ENCODE assay signal across 8 cellular contexts in the genomic region with DNA sequence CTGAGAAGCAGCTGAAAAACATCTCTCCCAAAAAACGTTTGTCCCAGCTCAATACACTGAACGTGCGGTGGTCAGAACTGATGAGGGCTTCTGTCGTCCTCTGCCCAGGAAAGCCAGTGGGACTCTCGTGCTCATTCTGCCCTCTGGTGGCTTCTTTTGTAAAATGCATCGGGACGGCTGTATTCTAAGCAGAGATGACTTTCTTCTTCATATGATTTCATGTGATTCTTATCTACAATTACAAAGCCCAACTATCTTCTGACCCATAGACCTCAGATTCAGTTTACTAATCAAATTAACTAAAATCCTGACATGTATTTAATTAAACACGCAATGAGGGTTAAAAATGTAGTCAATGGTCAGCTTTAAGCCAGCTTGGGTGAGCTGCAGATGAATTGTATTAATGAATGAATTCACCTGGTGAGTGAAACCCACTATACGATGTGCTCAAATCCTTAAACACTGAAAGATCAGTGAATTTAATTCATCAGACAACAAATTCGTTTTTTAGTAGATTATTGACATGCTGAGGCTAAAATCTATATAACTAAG.
DNase-seq lines count a peak whose midpoint lies in the region; ATAC-seq and TF ChIP-seq lines count a peak whose summit lies in the region.

No MANE protein-coding gene starts in this region.

- peaks cover 9% of the 10 kb centered on the region; the same call in 1 of the 2 replicates for H3K27me3 ChIP-seq in SJCRH30
- peaks cover 51% of the 10 kb centered on the region for H3K27me3 ChIP-seq in gastroesophageal sphincter
- H3K27me3 ChIP-seq in aorta (ENCODE audit: control insufficient read depth in 1 of 2, insufficient read depth in 2 of 2, low read length in 1 of 2) = peaks cover 0 to 4% of the 10 kb centered on the region in 2 donors

- H3K36me3 ChIP-seq in SJCRH30 = no peaks in the 10 kb centered on the region
- H3K36me3 ChIP-seq in gastroesophageal sphincter = no peaks in the 10 kb centered on the region
- no peaks in the 10 kb centered on the region for H3K36me3 ChIP-seq in aorta (ENCODE audit: control insufficient read depth in 1 of 2, insufficient read depth in 2 of 2, low read length in 1 of 2)

- peak; percentile 75 for ATAC-seq in GM21576 (IDR thresholded peaks at IDR 0.05; ENCODE audit: unreplicated experiment)
- ATAC-seq in gastroesophageal sphincter = peak; percentile 66
- ATAC-seq in aorta (ENCODE audit: low FRiP score) = peak; percentile 70

- 1 to 2% methylated on average over 8 to 10 of the region's 10 CpGs for WGBS in gastroesophageal sphincter (ENCODE audit: low coverage in 1 of 2), 2 donors
- WGBS in aorta, 2 donors = 1 to 2% methylated on average over 10 of the region's 10 CpGs

- H3K9me3 ChIP-seq in SJCRH30 (replicated peaks) (no peaks in the 10 kb centered on the region), gastroesophageal sphincter (no peaks in the 10 kb centered on the region), aorta (ENCODE audit: control insufficient read depth, low read length) (peaks cover 4% of the 10 kb centered on the region)

- no peak for TF ChIP-seq EP300 in gastroesophageal sphincter (IDR thresholded peaks at IDR 0.05)

- intact Hi-C loops in aorta (cut with DNase I) = loop anchor here (5.0 to 10.0 kb wide), 2 partner anchors 962 to 965 kb away; no protein-coding TSS in a partner anchor

- peaks cover 3% of the 10 kb centered on the region for H3K27me3 Mint-ChIP-seq in osteocyte (ENCODE audit: unreplicated experiment)

- peak; percentile 79 for TF ChIP-seq CTCF in LNCaP clone FGC (IDR thresholded peaks at IDR 0.05; ENCODE audit: control insufficient read depth, extremely low read depth, insufficient read depth)
- TF ChIP-seq CTCF in gastroesophageal sphincter (IDR thresholded peaks at IDR 0.05) = peak; percentile 47 to 77 (median 54)
- TF ChIP-seq CTCF in osteocyte (IDR thresholded peaks at IDR 0.05) = peak; percentile 81

- H3K4me3 Mint-ChIP-seq in osteocyte (ENCODE audit: unreplicated experiment) = no peak overlapping the region

- no peak overlapping the region for H3K27ac Mint-ChIP-seq in osteocyte (ENCODE audit: unreplicated experiment)

- no peaks in the 10 kb centered on the region for H3K36me3 Mint-ChIP-seq in osteocyte (ENCODE audit: unreplicated experiment)

- H3K4me1 ChIP-seq in SJCRH30 (no peaks in the 10 kb centered on the region), gastroesophageal sphincter (no peaks in the 10 kb centered on the region), aorta (ENCODE audit: control insufficient read depth in 1 of 2, insufficient read depth in 2 of 2, low read length in 2 of 2) (no peaks in the 10 kb centered on the region)

- H3K4me1 Mint-ChIP-seq in osteocyte (ENCODE audit: unreplicated experiment) = no peaks in the 10 kb centered on the region

- H3K9me3 Mint-ChIP-seq in osteocyte (ENCODE audit: unreplicated experiment) = no peaks in the 10 kb centered on the region

- DNase-seq in DMS79 (lab: John Stamatoyannopoulos, UW) (peak; percentile 18), LNCaP clone FGC (ENCODE audit: low read depth) (peak; percentile 59), SJCRH30 (peak; percentile 74 to 90), osteocyte (ENCODE audit: extremely low spot score, unreplicated experiment) (no peak), aorta (peak in 1 of 2 donors; percentile 58)
- peak; percentile 52 for DNase-seq in activated naive CD4-positive, alpha-beta T cell treated with Interleukin-2 at 50 U/mL for 16 hours

- H3K4me3 ChIP-seq in LNCaP clone FGC (ENCODE audit: low read depth, low read length) (0 out of 2 replicates have a peak overlapping the region, but pooled peaks have one; percentile 5), SJCRH30 (no peak overlapping the region), gastroesophageal sphincter (no peak overlapping the region), aorta (ENCODE audit: low read length in 2 of 2) (no peak overlapping the region)

- TF ChIP-seq POLR2A in gastroesophageal sphincter (IDR thresholded peaks at IDR 0.05) = no peak

- no peak overlapping the region for H3K27ac ChIP-seq in SJCRH30
- H3K27ac ChIP-seq in gastroesophageal sphincter = no peak overlapping the region
- no peak overlapping the region for H3K27ac ChIP-seq in aorta (ENCODE audit: low read depth in 1 of 2, low read length in 2 of 2)
